Comparison of ENCODE assay signal across 26 cellular contexts in the genomic region with DNA sequence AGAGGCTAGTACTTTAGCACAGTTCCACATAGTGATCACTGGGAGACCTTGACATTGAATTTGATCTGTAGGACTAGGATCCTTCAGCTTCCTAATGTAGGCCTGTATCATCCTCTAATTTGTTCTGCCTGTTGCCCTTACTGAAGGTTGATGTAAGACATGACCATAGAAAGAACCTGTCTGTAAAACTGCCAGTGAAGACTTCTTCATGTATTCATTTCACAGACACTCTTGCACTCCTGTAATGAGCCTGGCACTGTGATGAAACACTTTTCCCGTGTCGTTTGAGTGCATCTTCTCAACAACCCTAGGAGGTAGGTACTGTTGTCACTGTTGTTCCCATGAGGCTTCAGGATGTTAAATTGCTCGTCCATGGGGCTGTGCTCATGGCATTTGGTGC. TPM values are rescaled to one million over a fixed set of nuclear protein-coding genes. Genes with fewer than 3 reads are reported as not detected.
DNase-seq lines count a peak whose midpoint lies in the region; ATAC-seq and TF ChIP-seq lines count a peak whose summit lies in the region.
"Had no signal": no experiment of that assay in that cellular context is flagged by ENCODE, and none has a peak within 500 bp of the region (broad histone marks: within the 10 kb centered on the region; RNA-seq: fewer than 3 reads in every experiment).

No MANE protein-coding gene starts in this region.

- no peak overlapping the region for H2AFZ ChIP-seq in ACC112 (ENCODE audit: low read length, unreplicated experiment)

- H3K27me3 Mint-ChIP-seq in CD4-positive, CD25-positive, alpha-beta regulatory T cell = no peaks in the 10 kb centered on the region
- no peaks in the 10 kb centered on the region for H3K27me3 Mint-ChIP-seq in activated naive CD8-positive, alpha-beta T cell
- H3K27me3 Mint-ChIP-seq in naive thymus-derived CD8-positive, alpha-beta T cell = no peaks in the 10 kb centered on the region
- H3K27me3 Mint-ChIP-seq: effector memory CD8-positive, alpha-beta T cell; type B pancreatic cell had no signal

- H3K27me3 ChIP-seq in ACC112 (ENCODE audit: insufficient read depth, low read length) = no peaks in the 10 kb centered on the region
- no peaks in the 10 kb centered on the region for H3K27me3 ChIP-seq in CD4-positive, CD25-positive, alpha-beta regulatory T cell (ENCODE audit: control insufficient read depth, insufficient read depth, low read length)
- peaks cover 0 to 5% of the 10 kb centered on the region in 2 donors for H3K27me3 ChIP-seq in left lung
- H3K27me3 ChIP-seq: right lobe of liver had no signal

- no peak for ATAC-seq in CD4-positive, CD25-positive, alpha-beta regulatory T cell (ENCODE audit: low read depth in 2 of 2)
- ATAC-seq in naive thymus-derived CD8-positive, alpha-beta T cell = no peak
- ATAC-seq in left lung (no peak), left lobe of liver (no peak)
- ATAC-seq: effector memory CD8-positive, alpha-beta T cell; right lobe of liver; WTC11 had no signal

- H3K4me3 ChIP-seq in ACC112 (ENCODE audit: low read depth, low read length) (no peak overlapping the region), left lung (no peak overlapping the region)
- no peak overlapping the region for H3K4me3 ChIP-seq in CD4-positive, CD25-positive, alpha-beta regulatory T cell (ENCODE audit: low read depth, low read length)
- H3K4me3 ChIP-seq: left ventricle myocardium inferior, right lobe of liver had no signal

- DNase-seq in CD4-positive, CD25-positive, alpha-beta regulatory T cell = no peak
- DNase-seq in naive thymus-derived CD8-positive, alpha-beta T cell = no peak
- DNase-seq in left lung = no peak
- no peak for DNase-seq in LoVo (ENCODE audit: low spot score)
- no peak for DNase-seq in left lobe of liver (ENCODE audit: low spot score)
- DNase-seq: activated CD4-positive, alpha-beta T cell treated with anti-CD3 and anti-CD28 coated beads, Interleukin-2, amount 50 U/mL, for 1 hour; activated CD8-positive, alpha-beta memory T cell treated with anti-CD3 and anti-CD28 coated beads, Interleukin-2, amount 50 U/mL, for 4 hours; cortex of kidney; DMS 273 treated with DMSO at 0.1 percent for 48 hours; effector memory CD8-positive, alpha-beta T cell; H7; hypothalamus; left ventricle myocardium inferior; mesendoderm; NCI-H1105; NCI-H187; NCI-H510A treated with DMSO at 0.1 percent for 48 hours; right lobe of liver; SIG-M5; stimulated activated CD4-positive, alpha-beta T cell treated with anti-CD3 and anti-CD28 coated beads, Interleukin-2, amount 100 ng/mL, for 48 hours; substantia nigra had no signal

- TF ChIP-seq CTCF in left lung (IDR thresholded peaks at IDR 0.05) = no peak

- peaks cover 18 to 49% (median 34%) of the 10 kb centered on the region in 4 donors for H3K4me1 Mint-ChIP-seq in CD4-positive, CD25-positive, alpha-beta regulatory T cell
- H3K4me1 Mint-ChIP-seq in activated naive CD8-positive, alpha-beta T cell (ENCODE audit: low read depth) = peaks cover 49% of the 10 kb centered on the region
- peaks cover 11 to 58% (median 37%) of the 10 kb centered on the region in 4 donors for H3K4me1 Mint-ChIP-seq in naive thymus-derived CD8-positive, alpha-beta T cell

- H3K4me1 ChIP-seq in ACC112 (ENCODE audit: control insufficient read depth, insufficient read depth, low read length, unreplicated experiment) (peaks cover 28% of the 10 kb centered on the region), left lung (peaks cover 5 to 15% of the 10 kb centered on the region in 2 donors)
- H3K4me1 ChIP-seq in CD4-positive, CD25-positive, alpha-beta regulatory T cell (ENCODE audit: control insufficient read depth, insufficient read depth, low read length, poor library complexity, severe bottlenecking) = peaks cover 6% of the 10 kb centered on the region
- H3K4me1 ChIP-seq: right lobe of liver had no signal

- H3K27ac ChIP-seq in ACC112 (ENCODE audit: low read depth, low read length) (peak overlapping the region; percentile 4; the same call in 1 of the 2 replicates), left lung (no peak overlapping the region)
- H3K27ac ChIP-seq in CD4-positive, CD25-positive, alpha-beta regulatory T cell (ENCODE audit: insufficient read depth, low read length, poor library complexity, severe bottlenecking) = no peak overlapping the region
- H3K27ac ChIP-seq: left ventricle myocardium inferior, right lobe of liver had no signal

- H3K4me3 Mint-ChIP-seq in CD4-positive, CD25-positive, alpha-beta regulatory T cell = no peak overlapping the region
- H3K4me3 Mint-ChIP-seq in activated naive CD8-positive, alpha-beta T cell = no peak overlapping the region
- no peak overlapping the region for H3K4me3 Mint-ChIP-seq in naive thymus-derived CD8-positive, alpha-beta T cell
- H3K4me3 Mint-ChIP-seq: CD14-positive monocyte, type B pancreatic cell, WTC11 had no signal

- intact Hi-C loops in left lung (cut with DNase I) = no loop called here

- POLR2A ChIA-PET in naive thymus-derived CD8-positive, alpha-beta T cell (lab: Charles Lee) = no interaction called here

- H3K27ac Mint-ChIP-seq in CD4-positive, CD25-positive, alpha-beta regulatory T cell = peak overlapping the region in 2 of 3 donors; percentile 60 to 69
- peak overlapping the region; percentile 91 for H3K27ac Mint-ChIP-seq in activated naive CD8-positive, alpha-beta T cell
- peak overlapping the region in 7 of 10 donors; percentile 7 to 40 (median 28) for H3K27ac Mint-ChIP-seq in naive thymus-derived CD8-positive, alpha-beta T cell
- H3K27ac Mint-ChIP-seq: type B pancreatic cell, WTC11 had no signal

- H3K36me3 ChIP-seq in ACC112 (ENCODE audit: insufficient read depth, low read length) (peaks cover under 1% of the 10 kb centered on the region; the same call in 1 of the 2 replicates), left lung (no peaks in the 10 kb centered on the region)
- peaks cover 2% of the 10 kb centered on the region for H3K36me3 ChIP-seq in CD4-positive, CD25-positive, alpha-beta regulatory T cell (ENCODE audit: control insufficient read depth, insufficient read depth, low read length)
- H3K36me3 ChIP-seq: left ventricle myocardium inferior had no signal

- H3K9me3 ChIP-seq in CD4-positive, CD25-positive, alpha-beta regulatory T cell (ENCODE audit: control insufficient read depth in 2 of 2, low read length in 2 of 2) = no peaks in the 10 kb centered on the region
- no peaks in the 10 kb centered on the region for H3K9me3 ChIP-seq in left lung
- H3K9me3 ChIP-seq: left ventricle myocardium inferior, right lobe of liver had no signal

- peaks cover 13% of the 10 kb centered on the region for H3K36me3 Mint-ChIP-seq in CD4-positive, CD25-positive, alpha-beta regulatory T cell
- peaks cover 2% of the 10 kb centered on the region for H3K36me3 Mint-ChIP-seq in activated naive CD8-positive, alpha-beta T cell
- peaks cover 4 to 23% (median 4%) of the 10 kb centered on the region in 3 donors for H3K36me3 Mint-ChIP-seq in naive thymus-derived CD8-positive, alpha-beta T cell
- H3K36me3 Mint-ChIP-seq: WTC11 had no signal

- H3K9me3 Mint-ChIP-seq in CD4-positive, CD25-positive, alpha-beta regulatory T cell = no peaks in the 10 kb centered on the region
- no peaks in the 10 kb centered on the region for H3K9me3 Mint-ChIP-seq in activated naive CD8-positive, alpha-beta T cell (ENCODE audit: low read depth)
- H3K9me3 Mint-ChIP-seq in naive thymus-derived CD8-positive, alpha-beta T cell = no peaks in the 10 kb centered on the region
- H3K9me3 Mint-ChIP-seq: effector memory CD8-positive, alpha-beta T cell; type B pancreatic cell; WTC11 had no signal

- peaks cover 76% of the 10 kb centered on the region for H3K79me2 ChIP-seq in ACC112 (ENCODE audit: control insufficient read depth, insufficient read depth, low read length, unreplicated experiment)

RNA-seq across cellular contexts. Expression of gene RAB9A, which starts 14.7 kb away (rescaled TPM):
- 22.8 TPM for total RNA-seq in CD4-positive, CD25-positive, alpha-beta regulatory T cell
- 10 to 100 TPM; 23.1 to 33.4 (median 26.7) TPM for polyA plus RNA-seq in CD4-positive, CD25-positive, alpha-beta regulatory T cell
- total RNA-seq in naive thymus-derived CD8-positive, alpha-beta T cell = 10 to 100 TPM; 13.7 to 14.0 TPM
- polyA plus RNA-seq in naive thymus-derived CD8-positive, alpha-beta T cell = 10 to 100 TPM; 15.6 to 22.1 (median 17.3) TPM
- total RNA-seq in left lung = 10 to 100 TPM; 30.4 to 32.4 TPM
- 8.5 TPM for total RNA-seq in left lobe of liver

RNA-seq across cellular contexts. Expression of gene TRAPPC2, which starts 30.8 kb away (rescaled TPM):
- total RNA-seq in CD4-positive, CD25-positive, alpha-beta regulatory T cell = 31.3 TPM
- polyA plus RNA-seq in CD4-positive, CD25-positive, alpha-beta regulatory T cell = 10 to 100 TPM; 36.8 to 46.9 (median 41.1) TPM
- 10 to 100 TPM; 34.3 to 35.5 TPM for total RNA-seq in naive thymus-derived CD8-positive, alpha-beta T cell
- 10 to 100 TPM; 25.7 to 51.5 (median 31.9) TPM for polyA plus RNA-seq in naive thymus-derived CD8-positive, alpha-beta T cell
- total RNA-seq in left lung = 10 to 100 TPM; 13.2 to 20.7 TPM
- total RNA-seq in left lobe of liver = 5.8 TPM

RNA-seq across cellular contexts. Expression of gene OFD1, which starts 31.0 kb away (rescaled TPM):
- 79.9 TPM for total RNA-seq in CD4-positive, CD25-positive, alpha-beta regulatory T cell
- polyA plus RNA-seq in CD4-positive, CD25-positive, alpha-beta regulatory T cell = 10 to 100 TPM; 26.9 to 36.3 (median 32.0) TPM
- 100 to 1,000 TPM; 119 to 127 TPM for total RNA-seq in naive thymus-derived CD8-positive, alpha-beta T cell
- 10 to 100 TPM; 27.3 to 37.6 (median 33.8) TPM for polyA plus RNA-seq in naive thymus-derived CD8-positive, alpha-beta T cell
- 10 to 100 TPM; 19.1 to 24.4 TPM for total RNA-seq in left lung
- 10.1 TPM for total RNA-seq in left lobe of liver

RNA-seq across cellular contexts. Expression of gene TCEANC, which starts 50.6 kb away (rescaled TPM):
- total RNA-seq in CD4-positive, CD25-positive, alpha-beta regulatory T cell = 7.0 TPM
- polyA plus RNA-seq in CD4-positive, CD25-positive, alpha-beta regulatory T cell = 10 to 100 TPM in 2 of 4 donors, 1 to 10 TPM in 2; 7.1 to 13.3 (median 9.7) TPM
- total RNA-seq in naive thymus-derived CD8-positive, alpha-beta T cell = 10 to 100 TPM; 13.7 to 14.5 TPM
- 10 to 100 TPM in 1 of 3 donors, 1 to 10 TPM in 2; 6.2 to 11.5 (median 8.7) TPM for polyA plus RNA-seq in naive thymus-derived CD8-positive, alpha-beta T cell
- 1 to 10 TPM; 3.1 to 3.5 TPM for total RNA-seq in left lung
- total RNA-seq in left lobe of liver = 6.8 TPM

Comparison
In these comparisons a context has a peak if more than half of its experiments do, and no peak if none do; other contexts are left out.
1. H3K27ac Mint-ChIP-seq: peak in every context shown above with its lines; median percentile 91 in activated naive CD8-positive, alpha-beta T cell; 64 in CD4-positive, CD25-positive, alpha-beta regulatory T cell; 28 in naive thymus-derived CD8-positive, alpha-beta T cell.